Comparison of ENCODE assay signal across 19 cellular contexts in genomic region chr9:95110956-95111525, GRCh38.
"Had no signal": no experiment of that assay in that cellular context is flagged by ENCODE, and none has a peak within 500 bp of the region (broad histone marks: within the 10 kb centered on the region; RNA-seq: fewer than 3 reads in every experiment).

No MANE protein-coding gene starts in this region.

- H3K4me1 ChIP-seq: breast epithelium, left lung had no signal

- H3K9me3 ChIP-seq: breast epithelium, heart right ventricle, left lung, right atrium auricular region, tibial artery had no signal

- DNase-seq: central memory CD4-positive, alpha-beta T cell; effector CD4-positive, alpha-beta T cell; endodermal cell; erythroblast; foreskin melanocyte; heart right ventricle; hypothalamus; left lung; mesendoderm; naive thymus-derived CD8-positive, alpha-beta T cell; stimulated activated CD4-positive, alpha-beta T cell treated with anti-CD3 and anti-CD28 coated beads, Interleukin-15, amount 100 ng/mL, for 24 hours; stimulated activated CD4-positive, alpha-beta T cell treated with anti-CD3 and anti-CD28 coated beads, Interleukin-1b, Interleukin-23, amount 100 ng/mL, for 48 hours; stimulated activated CD4-positive, alpha-beta T cell treated with anti-CD3 and anti-CD28 coated beads, Interleukin-4, amount 100 ng/mL, for 24 hours; stimulated activated naive CD4-positive, alpha-beta T cell had no signal

- H3K27me3 ChIP-seq: breast epithelium, heart right ventricle, left lung, right atrium auricular region, tibial artery had no signal

- FAIRE-seq: endothelial cell of umbilical vein had no signal

- H3K36me3 ChIP-seq: breast epithelium had no signal

- ATAC-seq: left lung; naive thymus-derived CD8-positive, alpha-beta T cell had no signal

- H3K27ac ChIP-seq: breast epithelium, left lung, right atrium auricular region, tibial artery had no signal

- H3K4me3 ChIP-seq: breast epithelium, coronary artery, heart right ventricle, left lung, right atrium auricular region, tibial artery had no signal
